20 cellular contexts compared by ENCODE assay signal in genomic region chr1:29297476-29297875, GRCh38.
"Had no signal": no experiment of that assay in that cellular context is flagged by ENCODE, and none has a peak within 500 bp of the region (broad histone marks: within the 10 kb centered on the region; RNA-seq: fewer than 3 reads in every experiment).

No MANE protein-coding gene starts in this region.

- H3K9me3 ChIP-seq: heart right ventricle, prostate gland, thyroid gland had no signal

- H3K4me1 Mint-ChIP-seq: activated naive CD8-positive, alpha-beta T cell treated with anti-CD3 and anti-CD28 coated beads, Interleukin-2, amount 10 ng/mL, durations not matched to agents 7 days and 5 days; naive thymus-derived CD8-positive, alpha-beta T cell had no signal

- FAIRE-seq: bronchial epithelial cell, kidney had no signal

- H3K27ac ChIP-seq: epithelial cell of prostate, heart right ventricle, prostate gland, thyroid gland had no signal

- H3K4me3 Mint-ChIP-seq: activated CD4-positive, alpha-beta memory T cell treated with anti-CD3 and anti-CD28 coated beads for 36 hours; activated naive CD8-positive, alpha-beta T cell treated with anti-CD3 and anti-CD28 coated beads, Interleukin-2, amount 10 ng/mL, durations not matched to agents 7 days and 5 days; naive thymus-derived CD8-positive, alpha-beta T cell had no signal

- H3K27ac Mint-ChIP-seq: activated CD4-positive, alpha-beta memory T cell treated with anti-CD3 and anti-CD28 coated beads for 36 hours; activated naive CD8-positive, alpha-beta T cell treated with anti-CD3 and anti-CD28 coated beads, Interleukin-2, amount 10 ng/mL, durations not matched to agents 7 days and 5 days had no signal

- H3K36me3 ChIP-seq: heart right ventricle, prostate gland, thyroid gland had no signal

- H3K36me3 Mint-ChIP-seq: activated CD4-positive, alpha-beta memory T cell treated with anti-CD3 and anti-CD28 coated beads for 36 hours; activated naive CD8-positive, alpha-beta T cell treated with anti-CD3 and anti-CD28 coated beads, Interleukin-2, amount 10 ng/mL, durations not matched to agents 7 days and 5 days; naive thymus-derived CD8-positive, alpha-beta T cell had no signal

- H3K4me3 ChIP-seq: heart right ventricle, lung, prostate gland, thyroid gland had no signal

- DNase-seq: activated CD4-positive, alpha-beta memory T cell treated with anti-CD3 and anti-CD28 coated beads for 36 hours; activated CD4-positive, alpha-beta T cell treated with anti-CD3 and anti-CD28 coated beads for 48 hours; activated CD4-positive, CD25-positive, alpha-beta regulatory T cell; activated naive CD4-positive, alpha-beta T cell treated with Interleukin-2 at 50 U/mL for 16 hours; activated naive CD8-positive, alpha-beta T cell treated with anti-CD3 and anti-CD28 coated beads, Interleukin-2, amount 10 ng/mL, durations not matched to agents 7 days and 5 days; activated T-cell treated with anti-CD3 and anti-CD28 coated beads, Interleukin-2, amount 50 U/mL, for 48 hours; amniotic stem cell; cerebellar nuclear complex; cortex of kidney; heart right ventricle; kidney; naive thymus-derived CD8-positive, alpha-beta T cell; stimulated activated CD4-positive, alpha-beta T cell treated with anti-CD3 and anti-CD28 coated beads, Interleukin-4, amount 100 ng/mL, for 1 hour; stimulated activated naive CD8-positive, alpha-beta T cell treated with anti-CD3 and anti-CD28 coated beads, Interleukin-15, Interleukin-2, amounts not matched to agents 100 U/mL and 50 U/mL, for 24 hours; T-helper 9 cell; thyroid gland had no signal

- H3K9me3 Mint-ChIP-seq: activated CD4-positive, alpha-beta memory T cell treated with anti-CD3 and anti-CD28 coated beads for 36 hours; activated naive CD8-positive, alpha-beta T cell treated with anti-CD3 and anti-CD28 coated beads, Interleukin-2, amount 10 ng/mL, durations not matched to agents 7 days and 5 days had no signal

- H3K27me3 ChIP-seq: heart right ventricle, thyroid gland had no signal

- H3K4me1 ChIP-seq: heart right ventricle, prostate gland, thyroid gland had no signal
